Comparison of ENCODE assay signal across 8 cellular contexts in genomic region chr3:187743195-187744141, GRCh38. TPM values are rescaled to one million over a fixed set of nuclear protein-coding genes. Genes with fewer than 3 reads are reported as not detected.
DNase-seq lines count a peak whose midpoint lies in the region; ATAC-seq and TF ChIP-seq lines count a peak whose summit lies in the region.

No MANE protein-coding gene starts in this region.

- WGBS in heart right ventricle, 2 donors, result 3% methylated on average over 45 of the region's 45 CpGs
- 1% methylated on average over 45 of the region's 45 CpGs for WGBS in prostate gland

- H3K27ac Mint-ChIP-seq in activated naive CD8-positive, alpha-beta T cell treated with anti-CD3 and anti-CD28 coated beads, Interleukin-2, amount 10 ng/mL, durations not matched to agents 7 days and 5 days, result peak overlapping the region; percentile 99

- H3K36me3 ChIP-seq in Panc1 (ENCODE audit: control insufficient read depth, insufficient read depth, low read length), result peaks cover 2% of the 10 kb centered on the region; the same call in 1 of the 2 replicates
- no peaks in the 10 kb centered on the region for H3K36me3 ChIP-seq in heart right ventricle
- no peaks in the 10 kb centered on the region for H3K36me3 ChIP-seq in prostate gland

- H3K4me1 Mint-ChIP-seq in activated naive CD8-positive, alpha-beta T cell treated with anti-CD3 and anti-CD28 coated beads, Interleukin-2, amount 10 ng/mL, durations not matched to agents 7 days and 5 days, result peaks cover 42% of the 10 kb centered on the region

- CTCF ChIA-PET in Panc1 (lab: Charles Lee), result interaction anchor here (0.8 to 2.2 kb wide), 4 partner anchors 10 to 1298 kb away, joined by 3 to 7 read pairs (median 4); no protein-coding TSS in a partner anchor

- TF ChIP-seq POLR2A in prostate gland (IDR thresholded peaks at IDR 0.05), result peak; percentile 36

- H3K36me3 Mint-ChIP-seq in activated naive CD8-positive, alpha-beta T cell treated with anti-CD3 and anti-CD28 coated beads, Interleukin-2, amount 10 ng/mL, durations not matched to agents 7 days and 5 days, result peaks cover 17% of the 10 kb centered on the region

- H3K9me3 Mint-ChIP-seq in activated naive CD8-positive, alpha-beta T cell treated with anti-CD3 and anti-CD28 coated beads, Interleukin-2, amount 10 ng/mL, durations not matched to agents 7 days and 5 days, result no peaks in the 10 kb centered on the region

- TF ChIP-seq CTCF in Panc1 (IDR thresholded peaks at IDR 0.05) (no peak), heart right ventricle (IDR thresholded peaks at IDR 0.05) (no peak), prostate gland (IDR thresholded peaks at IDR 0.05) (no peak)

- H3K4me3 ChIP-seq in Panc1 (ENCODE audit: low read depth in 2 of 2, low read length in 2 of 2), result peak overlapping the region; percentile 60 to 94
- H3K4me3 ChIP-seq in heart right ventricle, result peak overlapping the region; percentile 60 to 95 (median 74)
- H3K4me3 ChIP-seq in prostate gland, result peak overlapping the region; percentile 68 to 83

- H3K9me3 ChIP-seq in Panc1 (ENCODE audit: control insufficient read depth, insufficient read depth, low read depth, low read length), result no peaks in the 10 kb centered on the region
- H3K9me3 ChIP-seq in heart right ventricle, result no peaks in the 10 kb centered on the region
- no peaks in the 10 kb centered on the region for H3K9me3 ChIP-seq in prostate gland

- POLR2A ChIA-PET in Panc1 (lab: Charles Lee), result interaction anchor here (0.6 to 0.7 kb wide), 4 partner anchors 1006 to 1327 kb away, joined by 3 to 9 read pairs (median 4); no protein-coding TSS in a partner anchor
- POLR2A ChIA-PET in activated naive CD8-positive, alpha-beta T cell treated with anti-CD3 and anti-CD28 coated beads, Interleukin-2, amount 10 ng/mL, durations not matched to agents 7 days and 5 days (lab: Charles Lee), result interaction anchor here (0.6 to 9.2 kb wide), 34 partner anchors 34 to 1298 kb away, joined by 3 to 271 read pairs (median 4); partner anchors contain the start of genes LPP and RTP4

- intact Hi-C loops in Panc1 (cut with micrococcal nuclease; ENCODE audit: unreplicated experiment), result loop anchor here (5.0 to 10.0 kb wide), 4 partner anchors 291 to 1489 kb away; no protein-coding TSS in a partner anchor
- intact Hi-C loops in heart right ventricle (cut with DNase I), result loop anchor here (1.0 to 10.0 kb wide), 23 partner anchors 211 to 1404 kb away; partner anchors contain the start of gene LPP (in 6 of the 10)
- intact Hi-C loops in prostate gland (cut with DNase I), result loop anchor here (2.0 to 10.0 kb wide), 8 partner anchors 174 to 1021 kb away; partner anchors contain the start of gene LPP

- DNase-seq in HCEC 1CT, result peak; percentile 54
- no peak for DNase-seq in Panc1 (ENCODE audit: low read depth, low spot score)
- DNase-seq in activated naive CD8-positive, alpha-beta T cell treated with anti-CD3 and anti-CD28 coated beads, Interleukin-2, amount 10 ng/mL, durations not matched to agents 7 days and 5 days, result peak; percentile 69
- DNase-seq in heart right ventricle, result peak; percentile 60 to 73
- DNase-seq in prostate gland (ENCODE audit: low spot score), result peak; percentile 64

- BruUV-seq in Panc1 (replicated peaks; lab: Mats Ljungman, UMichigan), result no TSS peak

- no peaks in the 10 kb centered on the region for H3K27me3 Mint-ChIP-seq in activated naive CD8-positive, alpha-beta T cell treated with anti-CD3 and anti-CD28 coated beads, Interleukin-2, amount 10 ng/mL, durations not matched to agents 7 days and 5 days

- H3K27ac ChIP-seq in Panc1 (ENCODE audit: low read length) (peak overlapping the region; percentile 100), heart right ventricle (peak overlapping the region; percentile 85 to 100 (median 99)), prostate gland (peak overlapping the region; percentile 96 to 97)

- H3K27me3 ChIP-seq in Panc1 (ENCODE audit: control insufficient read depth, insufficient read depth, low read length), result no peaks in the 10 kb centered on the region
- H3K27me3 ChIP-seq in heart right ventricle, result no peaks in the 10 kb centered on the region
- H3K27me3 ChIP-seq in prostate gland (replicated peaks; ENCODE audit: insufficient read depth), result no peaks in the 10 kb centered on the region

- ATAC-seq in Panc1 (no peak), heart right ventricle (peak in 3 of 8 donors; percentile 1 to 8 (median 6)), GM18520 (IDR thresholded peaks at IDR 0.05; ENCODE audit: unreplicated experiment) (no peak), GM18498 (IDR thresholded peaks at IDR 0.05; ENCODE audit: unreplicated experiment) (no peak), HG03378 (IDR thresholded peaks at IDR 0.05; ENCODE audit: unreplicated experiment) (no peak)
- ATAC-seq in activated naive CD8-positive, alpha-beta T cell treated with anti-CD3 and anti-CD28 coated beads, Interleukin-2, amount 10 ng/mL, durations not matched to agents 7 days and 5 days (ENCODE audit: low read depth), result no peak

- in situ Hi-C loops in Panc1 (cut with HindIII; ENCODE audit: low pct_unique_long_range_greater_than_20kb, low sequenced_read_pairs), result loop anchor here (10.0 to 25.0 kb wide), 4 partner anchors 171 to 1401 kb away; no protein-coding TSS in a partner anchor

- H3K4me3 Mint-ChIP-seq in activated naive CD8-positive, alpha-beta T cell treated with anti-CD3 and anti-CD28 coated beads, Interleukin-2, amount 10 ng/mL, durations not matched to agents 7 days and 5 days, result peak overlapping the region; percentile 99

- H3K4me1 ChIP-seq in Panc1 (ENCODE audit: control insufficient read depth, insufficient read depth, low read length), result peaks cover 44% of the 10 kb centered on the region
- peaks cover 5 to 52% (median 19%) of the 10 kb centered on the region in 9 donors for H3K4me1 ChIP-seq in heart right ventricle
- peaks cover 11% of the 10 kb centered on the region for H3K4me1 ChIP-seq in prostate gland (replicated peaks)

RNA-seq across cellular contexts. Expression of gene BCL6, which starts 1.8 kb away (rescaled TPM):
- total RNA-seq in Panc1 (2021; ENCODE audit: unreplicated experiment) (21.5 TPM), heart right ventricle (100 to 1,000 TPM in 2 of 10 donors, 10 to 100 TPM in 8; 27.9 to 154 (median 51.7) TPM), prostate gland (100 to 1,000 TPM in 1 of 2 donors, 10 to 100 TPM in 1; 50.1 to 105 TPM)
- 25.3 TPM for polyA plus RNA-seq in Panc1 (2012; ENCODE audit: insufficient read length)
- 10 to 100 TPM; 32.1 to 34.0 TPM for total RNA-seq in activated naive CD8-positive, alpha-beta T cell treated with anti-CD3 and anti-CD28 coated beads, Interleukin-2, amount 10 ng/mL, durations not matched to agents 7 days and 5 days
- 10 to 100 TPM; 33.9 to 52.2 TPM for polyA plus RNA-seq in heart right ventricle

RNA-seq across cellular contexts. Expression of gene RTP2, which starts 41.1 kb away (rescaled TPM):
- total RNA-seq in Panc1 (2021; ENCODE audit: unreplicated experiment) (not detected), heart right ventricle (not detected), prostate gland (not detected)
- polyA plus RNA-seq in Panc1 (2012; ENCODE audit: insufficient read length), result not detected
- not detected for total RNA-seq in activated naive CD8-positive, alpha-beta T cell treated with anti-CD3 and anti-CD28 coated beads, Interleukin-2, amount 10 ng/mL, durations not matched to agents 7 days and 5 days
- not detected for polyA plus RNA-seq in heart right ventricle
